ENCODE assay signal across 1 cellular context in the genomic region with DNA sequence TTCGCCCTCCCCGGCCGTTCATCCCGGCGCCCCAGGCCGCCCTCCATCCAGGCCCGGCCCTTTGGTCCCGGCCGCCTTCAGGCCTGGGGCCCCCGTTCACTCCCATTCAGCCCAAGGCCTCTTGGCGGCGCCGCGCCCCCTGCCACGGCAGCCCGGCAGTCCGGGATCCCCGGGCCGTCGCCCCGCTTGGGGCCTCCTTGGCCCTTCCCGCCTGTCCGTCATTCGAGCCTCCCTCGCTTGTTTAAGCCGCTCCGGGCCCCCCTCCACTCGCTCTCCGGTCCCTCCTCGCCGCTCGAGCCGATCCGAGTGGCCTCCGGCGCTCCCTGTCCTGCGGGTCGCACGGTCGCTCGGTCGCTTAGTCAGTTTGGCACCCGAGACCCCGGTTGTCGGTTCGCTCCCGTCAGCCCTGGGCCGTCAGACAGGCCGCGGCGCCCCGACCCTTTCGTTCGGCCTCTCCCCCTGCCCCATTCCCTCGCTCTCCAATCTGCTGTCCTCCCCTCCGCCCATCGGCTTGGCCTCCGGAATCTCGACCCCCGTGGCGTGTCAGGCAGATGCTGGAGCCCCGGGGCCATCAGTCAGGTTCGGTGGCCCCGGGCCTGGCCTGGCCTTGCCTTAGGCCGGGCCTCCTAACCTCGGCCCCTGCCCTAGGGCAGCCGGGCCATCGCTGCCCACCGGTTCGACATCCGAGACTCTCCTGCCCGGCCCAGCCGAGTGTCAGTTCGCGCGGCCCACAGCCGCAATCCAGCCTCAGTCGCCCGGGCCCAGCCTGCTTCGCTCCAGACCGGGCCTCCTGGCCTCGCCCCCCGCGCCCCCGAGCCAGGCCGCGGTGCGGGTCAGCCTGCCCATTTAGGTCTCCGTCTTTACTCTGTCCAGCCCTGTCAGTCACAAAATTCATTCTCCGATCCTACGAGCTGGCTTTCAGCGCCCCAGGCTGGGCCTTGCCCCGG.
TF ChIP-seq lines count a peak whose summit lies in the region.

No MANE protein-coding gene starts in this region.

TF ChIP-seq in HEK293, 187 proteins besides CTCF, POLR2A, EP300 and RAD21 (continued from another document):
- no peak for TF ChIP-seq ZNF24 (tag by site-specific recombination; IDR thresholded peaks at IDR 0.05)
- 0 out of 2 replicates have a peak, but pooled peaks have one; percentile 11 for TF ChIP-seq ZSCAN23 (tag by site-specific recombination; IDR thresholded peaks at IDR 0.05)
